ENCODE assay signal across 21 cellular contexts in the genomic region with DNA sequence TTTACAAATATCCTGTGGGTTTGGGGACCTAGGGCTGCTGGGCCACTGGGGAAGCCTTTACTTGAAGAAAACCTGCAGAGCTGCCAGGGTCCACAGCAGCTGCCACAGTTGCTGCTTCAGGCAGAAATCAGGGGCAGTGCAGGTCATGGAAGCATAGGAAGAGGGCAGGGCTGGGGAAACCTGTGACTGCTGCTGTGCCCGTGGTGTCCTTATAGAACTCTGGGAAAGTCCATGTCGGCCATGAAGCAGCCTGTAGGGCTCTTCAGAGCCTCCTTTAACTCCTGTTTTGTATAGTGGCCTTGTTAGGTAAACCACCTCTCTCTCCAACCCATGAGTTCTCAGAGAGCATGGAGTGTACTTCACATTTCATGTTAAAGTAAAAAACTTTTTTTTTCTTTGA.
"Had no signal": no experiment of that assay in that cellular context is flagged by ENCODE, and none has a peak within 500 bp of the region (broad histone marks: within the 10 kb centered on the region; RNA-seq: fewer than 3 reads in every experiment).

No MANE protein-coding gene starts in this region.

- H3K4me2 ChIP-seq: neural progenitor cell had no signal

- H2AFZ ChIP-seq: neural progenitor cell had no signal

- H3K4me1 ChIP-seq: neural progenitor cell, thyroid gland had no signal

- H3K36me3 ChIP-seq: neural progenitor cell, thyroid gland had no signal

- H3K27ac ChIP-seq: heart right ventricle, neural progenitor cell, thyroid gland had no signal

- H3K27me3 ChIP-seq: heart right ventricle, neural progenitor cell, thyroid gland had no signal

- FAIRE-seq: keratinocyte had no signal

- DNase-seq: activated CD4-positive, alpha-beta T cell treated with anti-CD3 and anti-CD28 coated beads, Interleukin-2, amount 10 ng/mL, durations not matched to agents 24 days and 14 days; activated CD4-positive, CD25-positive, alpha-beta regulatory T cell; activated CD8-positive, alpha-beta memory T cell treated with anti-CD3 and anti-CD28 coated beads, Interleukin-2, amount 10 ng/mL, durations not matched to agents 7 days and 5 days; activated CD8-positive, alpha-beta T cell treated with anti-CD3 and anti-CD28 coated beads for 36 hours; activated T-cell treated with anti-CD3 and anti-CD28 coated beads for 4 hours; aorta; dermis blood vessel endothelial cell; effector CD8-positive, alpha-beta T cell; erythroblast; foreskin fibroblast; heart right ventricle; naive thymus-derived CD8-positive, alpha-beta T cell; retina; stimulated activated CD4-positive, alpha-beta T cell treated with anti-CD3 and anti-CD28 coated beads, Interleukin-2, amount 100 ng/mL, for 48 hours; stimulated activated CD8-positive, alpha-beta memory T cell treated with anti-CD3 and anti-CD28 coated beads, Interleukin-4, amount 100 ng/mL, for 48 hours; stimulated activated naive CD4-positive, alpha-beta T cell treated with Interleukin-2 at 50 U/mL for 16 hours; substantia nigra; T-helper 9 cell; thyroid gland had no signal

- H3K9me3 ChIP-seq: thyroid gland had no signal

- ATAC-seq: activated CD8-positive, alpha-beta memory T cell treated with anti-CD3 and anti-CD28 coated beads, Interleukin-2, amount 10 ng/mL, durations not matched to agents 7 days and 5 days; activated CD8-positive, alpha-beta T cell treated with anti-CD3 and anti-CD28 coated beads for 36 hours; heart right ventricle; naive thymus-derived CD8-positive, alpha-beta T cell had no signal

- H3K4me3 ChIP-seq: heart right ventricle, neural progenitor cell, thyroid gland had no signal

- H3K9ac ChIP-seq: neural progenitor cell had no signal
